20 cellular contexts compared by ENCODE assay signal in genomic region chr1:67846538-67846937, GRCh38. TPM values are rescaled to one million over a fixed set of nuclear protein-coding genes. Genes with fewer than 3 reads are reported as not detected.
DNase-seq lines count a peak whose midpoint lies in the region; ATAC-seq, FAIRE-seq and TF ChIP-seq lines count a peak whose summit lies in the region.
"Had no signal": no experiment of that assay in that cellular context is flagged by ENCODE, and none has a peak within 500 bp of the region (broad histone marks: within the 10 kb centered on the region; RNA-seq: fewer than 3 reads in every experiment).

No MANE protein-coding gene starts in this region.

- no TSS peak for BruUV-seq in endothelial cell of umbilical vein (replicated peaks; lab: Mats Ljungman, UMichigan)
- BruUV-seq in HepG2 (replicated peaks; lab: Mats Ljungman, UMichigan) = no TSS peak

- in situ Hi-C loops in HepG2 (cut with HindIII; ENCODE audit: extremely low pct_ligation_motif_present, low pct_unique_long_range_greater_than_20kb) = no loop called here

- H2AFZ ChIP-seq in endothelial cell of umbilical vein (ENCODE audit: low read depth, low read length) (no peak overlapping the region), HepG2 (ENCODE audit: low read length) (no peak overlapping the region)

- no peaks in the 10 kb centered on the region for H3K9me1 ChIP-seq in endothelial cell of umbilical vein (replicated peaks; ENCODE audit: control insufficient read depth, extremely low read depth, insufficient read depth, low read length)

- H3K4me2 ChIP-seq in endothelial cell of umbilical vein (ENCODE audit: insufficient read depth, low read length) (no peak overlapping the region), HepG2 (ENCODE audit: low read depth, low read length) (no peak overlapping the region)

- DNase-seq in HPDE6-E6E7 (ENCODE audit: extremely low spot score) (peak; percentile 45), RWPE1 (ENCODE audit: low spot score) (peak; percentile 36), endothelial cell of umbilical vein (ENCODE audit: low read depth, low spot score) (no peak), foreskin keratinocyte (peak; percentile 95 to 98), DMS153 (lab: John Stamatoyannopoulos, UW) (no peak), HepG2 (ENCODE audit: low spot score) (no peak)
- DNase-seq in activated CD8-positive, alpha-beta memory T cell treated with anti-CD3 and anti-CD28 coated beads, Interleukin-2, amount 50 U/mL, for 4 hours = no peak
- no peak for DNase-seq in effector CD8-positive, alpha-beta T cell (lab: John Stamatoyannopoulos, UW)
- DNase-seq: ACHN; BE2C; C1 segment of cervical spinal cord; CD4-positive, CD25-positive, alpha-beta regulatory T cell; CD8-positive, alpha-beta memory T cell; COR-L47; DMS 273 treated with DMSO at 0.1 percent for 48 hours; GOT3; H9 had no signal

- H4K20me1 ChIP-seq in endothelial cell of umbilical vein (replicated peaks; ENCODE audit: control insufficient read depth, extremely low read depth, insufficient read depth, low read length) (no peaks in the 10 kb centered on the region), HepG2 (ENCODE audit: insufficient read depth, low read length) (no peaks in the 10 kb centered on the region; the same call in 1 of the 2 replicates)

- no peak overlapping the region for H3K27ac ChIP-seq in RWPE1
- peak overlapping the region; percentile 98 for H3K27ac ChIP-seq in endothelial cell of umbilical vein (ENCODE audit: insufficient read depth, low read depth, low read length)
- no peak overlapping the region for H3K27ac ChIP-seq in foreskin keratinocyte
- no peak overlapping the region for H3K27ac ChIP-seq in HepG2 (ENCODE audit: extremely low read length, insufficient read depth, low read length)

- no peak for TF ChIP-seq RAD21 in HepG2 (CRISPR knock-in tag; IDR thresholded peaks at IDR 0.05)

- no peaks in the 10 kb centered on the region for H3K79me2 ChIP-seq in endothelial cell of umbilical vein (ENCODE audit: control insufficient read depth, insufficient read depth, low read length)
- H3K79me2 ChIP-seq in HepG2 (ENCODE audit: insufficient read depth, low read length) = no peaks in the 10 kb centered on the region

- no peak for FAIRE-seq in endothelial cell of umbilical vein (lab: Jason Lieb, UNC)
- FAIRE-seq in HepG2 (lab: Jason Lieb, UNC) = no peak
- FAIRE-seq: A204.1, G401.6, GM12891 had no signal

- dilution Hi-C loops in endothelial cell of umbilical vein (cut with MboI; ENCODE audit: extremely low pct_ligation_motif_present, low sequenced_read_pairs) = no loop called here

- H3K9ac ChIP-seq in endothelial cell of umbilical vein (replicated peaks; ENCODE audit: extremely low read depth, insufficient read depth, low read length) = no peak overlapping the region
- no peak overlapping the region for H3K9ac ChIP-seq in HepG2 (ENCODE audit: insufficient read depth, low read depth, low read length)

- H3K9me3 ChIP-seq in endothelial cell of umbilical vein (replicated peaks; ENCODE audit: control insufficient read depth, insufficient read depth, low read length) = no peaks in the 10 kb centered on the region
- no peaks in the 10 kb centered on the region for H3K9me3 ChIP-seq in HepG2 (ENCODE audit: low read length)
- H3K9me3 ChIP-seq: BE2C had no signal

- CTCF ChIA-PET in RWPE1 (lab: Yijun Ruan, JAX) = interaction anchor here (0.7 to 0.9 kb wide), 2 partner anchors 78 to 493 kb away, joined by 3 read pairs; no protein-coding TSS in a partner anchor
- CTCF ChIA-PET in endothelial cell of umbilical vein (lab: Charles Lee) = interaction anchor here (1.2 to 7.2 kb wide), 3 partner anchors 8 to 79 kb away, joined by 3 to 108 read pairs (median 5); no protein-coding TSS in a partner anchor
- CTCF ChIA-PET in HepG2 (lab: Yijun Ruan, JAX; ENCODE audit: low intra/inter-chr PET ratio, low total read pairs) = no interaction called here

- WGBS in HepG2 (ENCODE audit: low lambda C conversion rate) = 8% methylated on average over 1 of the region's 1 CpG

- no peak overlapping the region for H3K4me3 ChIP-seq in endothelial cell of umbilical vein (replicated peaks in 1 of 3; ENCODE audit: insufficient read depth in 1 of 3, low read depth in 1 of 3, low read length in 3 of 3)
- no peak overlapping the region for H3K4me3 ChIP-seq in HepG2 (replicated peaks in 1 of 3; ENCODE audit: insufficient read depth in 1 of 3, low read depth in 2 of 3, low read length in 3 of 3)

- H3K27me3 ChIP-seq in endothelial cell of umbilical vein (ENCODE audit: control insufficient read depth in 2 of 2, insufficient read depth in 2 of 2, low read length in 2 of 2) = no peaks in the 10 kb centered on the region
- no peaks in the 10 kb centered on the region for H3K27me3 ChIP-seq in foreskin keratinocyte
- H3K27me3 ChIP-seq in HepG2 (ENCODE audit: control insufficient read depth in 1 of 2, insufficient read depth in 2 of 2, low read length in 2 of 2) = no peaks in the 10 kb centered on the region; a peak in 1 of 5 replicates
- H3K27me3 ChIP-seq: BE2C had no signal

- TF ChIP-seq CTCF in RWPE1 (conservative IDR thresholded peaks at IDR 0.05; ENCODE audit: low read depth) (no peak), endothelial cell of umbilical vein (IDR thresholded peaks at IDR 0.05; ENCODE audit: extremely low read depth in 1 of 2, insufficient read depth in 1 of 2, low read depth in 1 of 2, low read length in 2 of 2) (no peak), foreskin keratinocyte (conservative IDR thresholded peaks at IDR 0.05) (no peak), HepG2 (CRISPR knock-in tag; IDR thresholded peaks at IDR 0.05) (no peak)

- H3K4me1 ChIP-seq in endothelial cell of umbilical vein (ENCODE audit: control insufficient read depth, extremely low read depth, insufficient read depth, low read length) (peaks cover 41% of the 10 kb centered on the region), foreskin keratinocyte (peaks cover 23% of the 10 kb centered on the region), HepG2 (ENCODE audit: insufficient read depth, low read length) (no peaks in the 10 kb centered on the region)
- H3K4me1 ChIP-seq: BE2C had no signal

- TF ChIP-seq POLR2A in endothelial cell of umbilical vein (IDR thresholded peaks at IDR 0.05; ENCODE audit: low read depth, low read length) = no peak
- TF ChIP-seq POLR2A in HepG2 (IDR thresholded peaks at IDR 0.05; ENCODE audit: insufficient read depth in 1 of 2, low read depth in 2 of 2, low read length in 2 of 2) = no peak

- POLR2A ChIA-PET in RWPE1 (lab: Yijun Ruan, JAX; ENCODE audit: low non-redundant PET) (no interaction called here), endothelial cell of umbilical vein (lab: Charles Lee) (no interaction called here), HepG2 (lab: Yijun Ruan, JAX) (no interaction called here)

- intact Hi-C loops in endothelial cell of umbilical vein (cut with micrococcal nuclease) (loop anchor here (2.0 kb wide), 1 partner anchor 160 kb away; no protein-coding TSS in a partner anchor), HepG2 (cut with micrococcal nuclease; ENCODE audit: unreplicated experiment) (no loop called here)

- no peak for TF ChIP-seq EP300 in HepG2 (IDR thresholded peaks at IDR 0.05; ENCODE audit: low read depth in 2 of 2, low read length in 2 of 2)
- TF ChIP-seq EP300 in HepG2 (CRISPR knock-in tag; IDR thresholded peaks at IDR 0.05; ENCODE audit: borderline replicate concordance) = no peak

- peak; percentile 90 for ATAC-seq in foreskin keratinocyte
- ATAC-seq in HepG2 = no peak

- H3K36me3 ChIP-seq in endothelial cell of umbilical vein (ENCODE audit: control insufficient read depth in 2 of 2, extremely low read depth in 1 of 2, insufficient read depth in 2 of 2, low read length in 2 of 2) = no peaks in the 10 kb centered on the region
- no peaks in the 10 kb centered on the region for H3K36me3 ChIP-seq in HepG2 (replicated peaks in 1 of 2; ENCODE audit: control insufficient read depth in 1 of 2, insufficient read depth in 2 of 2, low read length in 2 of 2)
- H3K36me3 ChIP-seq: BE2C had no signal

TF ChIP-seq in HepG2, 621 proteins besides CTCF, POLR2A, EP300 and RAD21 (continues in another document):
- no peak for TF ChIP-seq RFX1 (IDR thresholded peaks at IDR 0.05)

RNA-seq across cellular contexts. Expression of gene GNG12, which starts 13.3 kb away (rescaled TPM):
- total RNA-seq in endothelial cell of umbilical vein = 145 and 152 TPM in 2 replicates
- polyA plus RNA-seq in endothelial cell of umbilical vein = 90.3 and 107 TPM in 2 replicates
- polyA plus RNA-seq in endothelial cell of umbilical vein (2011; cell fraction: cytosol; rRNA removed) = 109 and 110 TPM in 2 replicates
- 70.6 and 93.2 TPM in 2 replicates for polyA plus RNA-seq in endothelial cell of umbilical vein (2011; cell fraction: nucleus; rRNA removed)
- polyA plus RNA-seq in endothelial cell of umbilical vein (2012) = 77.5 and 122 TPM in 2 replicates
- 167 and 171 TPM in 2 replicates for polyA minus RNA-seq in endothelial cell of umbilical vein
- 21.4 TPM for polyA minus RNA-seq in endothelial cell of umbilical vein (2011; cell fraction: cytosol; rRNA and poly(A)+ RNA removed)
- 126 and 167 TPM in 2 replicates for polyA minus RNA-seq in endothelial cell of umbilical vein (2011; cell fraction: nucleus; rRNA and poly(A)+ RNA removed)
- total RNA-seq in foreskin keratinocyte = 203 and 223 TPM in 2 replicates
- 67.8 and 74.1 TPM in 2 replicates for polyA plus RNA-seq in foreskin keratinocyte
- total RNA-seq in HepG2 (2016; rRNA removed; fragmentation: Illumina TruSeq; extraction: Trizol) = 0.11 and 0.17 TPM in 2 replicates
- total RNA-seq in HepG2 (2016; cell fraction: cytosol; rRNA removed; fragmentation: Illumina TruSeq; extraction: Trizol; ENCODE audit: low read depth) = not detected in 2 replicates
- 0.06 and 0.21 TPM in 2 replicates for total RNA-seq in HepG2 (2016; cell fraction: insoluble cytoplasmic fraction; rRNA removed; fragmentation: Illumina TruSeq; extraction: Trizol)
- 0.12 TPM in 1 of 2 replicates, not detected in the other for total RNA-seq in HepG2 (2016; cell fraction: membrane; rRNA removed; fragmentation: Illumina TruSeq; extraction: Trizol)
- total RNA-seq in HepG2 (2016; cell fraction: nucleus; rRNA removed; fragmentation: Illumina TruSeq; extraction: Trizol) = 0.09 TPM in 1 of 2 replicates, not detected in the other
- 0.11 and 0.17 TPM in 2 replicates for polyA plus RNA-seq in HepG2 (2011; rRNA removed)
- 0.03 and 0.09 TPM in 2 replicates for polyA plus RNA-seq in HepG2 (2011; cell fraction: cytosol; rRNA removed)
- 0.06 and 0.12 TPM in 2 replicates for polyA plus RNA-seq in HepG2 (2011; cell fraction: nucleus; rRNA removed)
- 0.03 and 0.12 TPM in 2 replicates for polyA plus RNA-seq in HepG2 (2012)
- polyA plus RNA-seq in HepG2 (2016; cell fraction: cytosol; fragmentation: Illumina TruSeq; extraction: Trizol; ENCODE audit: low read depth) = not detected in 2 replicates
- polyA plus RNA-seq in HepG2 (2016; cell fraction: insoluble cytoplasmic fraction; fragmentation: Illumina TruSeq; extraction: Trizol; ENCODE audit: low read depth) = 0.17 and 0.32 TPM in 2 replicates
- 0.09 TPM in 1 of 2 replicates, not detected in the other for polyA plus RNA-seq in HepG2 (2016; cell fraction: membrane; fragmentation: Illumina TruSeq; extraction: Trizol; ENCODE audit: low read depth)
- not detected in 2 replicates for polyA plus RNA-seq in HepG2 (2016; cell fraction: nucleus; fragmentation: Illumina TruSeq; extraction: Trizol; ENCODE audit: insufficient read depth, low read depth)
- 0.14 and 32.5 TPM in 2 replicates for polyA minus RNA-seq in HepG2 (2011; rRNA and poly(A)+ RNA removed; ENCODE audit: low replicate concordance)
- polyA minus RNA-seq in HepG2 (2011; cell fraction: cytosol; rRNA and poly(A)+ RNA removed) = 0.18 and 0.40 TPM in 2 replicates
- 0.50 TPM in 1 of 2 replicates, not detected in the other for polyA minus RNA-seq in HepG2 (2011; cell fraction: nucleus; rRNA and poly(A)+ RNA removed)
- total RNA-seq: CD4-positive, CD25-positive, alpha-beta regulatory T cell had no signal
- polyA plus RNA-seq: CD4-positive, CD25-positive, alpha-beta regulatory T cell; CD8-positive, alpha-beta memory T cell had no signal

Comparison
In these comparisons a context has a peak if more than half of its experiments do, and no peak if none do; other contexts are left out.
1. DNase-seq: peak in HPDE6-E6E7 (single experiment), RWPE1 (single experiment) and foreskin keratinocyte (2 of 2); none in endothelial cell of umbilical vein (single experiment), activated CD8-positive, alpha-beta memory T cell treated with anti-CD3 and anti-CD28 coated beads, Interleukin-2, amount 50 U/mL, for 4 hours (single experiment), DMS153 (single experiment), effector CD8-positive, alpha-beta T cell (single experiment) and HepG2 (single experiment).
2. RNA of gene GNG12, which starts 13.3 kb away (total RNA-seq): 203 to 223 TPM in foreskin keratinocyte and 145 to 152 TPM in endothelial cell of umbilical vein; 0.06 to 0.21 TPM in HepG2; every median in the first group is over 100 times any median in the second.